10 cellular contexts compared by ENCODE assay signal in genomic region chr5:8843766-8844165, GRCh38.
DNase-seq lines count a peak whose midpoint lies in the region; ATAC-seq and TF ChIP-seq lines count a peak whose summit lies in the region.
"Had no signal": no experiment of that assay in that cellular context is flagged by ENCODE, and none has a peak within 500 bp of the region (broad histone marks: within the 10 kb centered on the region; RNA-seq: fewer than 3 reads in every experiment).

No MANE protein-coding gene starts in this region.

- intact Hi-C loops in body of pancreas (cut with DNase I): no loop called here
- intact Hi-C loops in colonic mucosa (cut with DNase I): no loop called here

- no peak overlapping the region for H3K4me2 ChIP-seq in hepatocyte

- TF ChIP-seq POLR2A in body of pancreas (IDR thresholded peaks at IDR 0.05): no peak

- ATAC-seq in body of pancreas (peak; percentile 59), HG03175 (IDR thresholded peaks at IDR 0.05; ENCODE audit: unreplicated experiment) (no peak)

- H3K4me3 ChIP-seq in body of pancreas: no peak overlapping the region
- no peak overlapping the region for H3K4me3 ChIP-seq in hepatocyte
- H3K4me3 ChIP-seq in colonic mucosa: no peak overlapping the region

- no peaks in the 10 kb centered on the region for H3K36me3 ChIP-seq in body of pancreas (replicated peaks in 1 of 2; ENCODE audit: insufficient read depth in 1 of 2, low read depth in 2 of 2)
- no peaks in the 10 kb centered on the region for H3K36me3 ChIP-seq in hepatocyte (replicated peaks; ENCODE audit: insufficient read depth, low read depth)
- H3K36me3 ChIP-seq in colonic mucosa: no peaks in the 10 kb centered on the region

- H4K20me1 ChIP-seq in hepatocyte (ENCODE audit: insufficient read depth, poor library complexity, severe bottlenecking): no peaks in the 10 kb centered on the region

- DNase-seq in LHCN-M2 (ENCODE audit: low read depth): peak; percentile 55
- DNase-seq in body of pancreas: peak in 2 of 4 donors; percentile 22 to 33
- peak; percentile 34 for DNase-seq in hepatocyte (ENCODE audit: low spot score)
- no peak for DNase-seq in colonic mucosa
- DNase-seq in NOMO-1 (lab: John Stamatoyannopoulos, UW; ENCODE audit: unreplicated experiment in 2 of 2): no peak
- DNase-seq: activated CD4-positive, alpha-beta T cell treated with anti-CD3 and anti-CD28 coated beads, Interleukin-2, amount 10 ng/mL, durations not matched to agents 24 days and 14 days; H9; stimulated activated CD4-positive, alpha-beta T cell treated with anti-CD3 and anti-CD28 coated beads, Interleukin-4, amount 100 ng/mL, for 24 hours had no signal

- 42 to 47% methylated on average over 7 of the region's 7 CpGs for WGBS in body of pancreas, 2 donors
- 69% methylated on average over 7 of the region's 7 CpGs for WGBS in hepatocyte (ENCODE audit: low lambda C conversion rate, missing lambda C conversion rate)

- no peak overlapping the region for H3K9ac ChIP-seq in colonic mucosa (ENCODE audit: low read depth in 2 of 2, low read length in 2 of 2)

- H3K4me1 ChIP-seq in body of pancreas: no peaks in the 10 kb centered on the region
- H3K4me1 ChIP-seq in hepatocyte (ENCODE audit: insufficient read depth): peaks cover 12% of the 10 kb centered on the region
- H3K4me1 ChIP-seq in colonic mucosa: no peaks in the 10 kb centered on the region

- no peaks in the 10 kb centered on the region for H3K9me2 ChIP-seq in hepatocyte (replicated peaks; ENCODE audit: insufficient read depth)

- H3K79me2 ChIP-seq in hepatocyte: no peaks in the 10 kb centered on the region

- H3K27ac ChIP-seq in body of pancreas (no peak overlapping the region), hepatocyte (peak overlapping the region; percentile 56), temporal lobe (ENCODE audit: low read depth, low read length) (peak overlapping the region; percentile 88), colonic mucosa (no peak overlapping the region)

- H3K27me3 ChIP-seq in body of pancreas: no peaks in the 10 kb centered on the region
- no peaks in the 10 kb centered on the region for H3K27me3 ChIP-seq in hepatocyte
- H3K27me3 ChIP-seq in colonic mucosa: no peaks in the 10 kb centered on the region

- TF ChIP-seq CTCF in body of pancreas (IDR thresholded peaks at IDR 0.05) (no peak), hepatocyte (IDR thresholded peaks at IDR 0.05; ENCODE audit: poor library complexity) (no peak), colonic mucosa (IDR thresholded peaks at IDR 0.05) (no peak)

- H3K9me3 ChIP-seq in body of pancreas: no peaks in the 10 kb centered on the region
- no peaks in the 10 kb centered on the region for H3K9me3 ChIP-seq in hepatocyte (ENCODE audit: low read depth)
- no peaks in the 10 kb centered on the region for H3K9me3 ChIP-seq in colonic mucosa

- H2AFZ ChIP-seq in hepatocyte: peak overlapping the region; percentile 56

Comparison
In these comparisons a context has a peak if more than half of its experiments do, and no peak if none do; other contexts are left out.
1. DNase-seq: peak in LHCN-M2 (single experiment) and hepatocyte (single experiment); none in colonic mucosa (single experiment) and NOMO-1 (0 of 2).
2. H3K27ac ChIP-seq: peak in hepatocyte (single experiment) and temporal lobe (single experiment); none in body of pancreas (0 of 4) and colonic mucosa (single experiment).